ENCODE assay signal across 8 cellular contexts in the genomic region with DNA sequence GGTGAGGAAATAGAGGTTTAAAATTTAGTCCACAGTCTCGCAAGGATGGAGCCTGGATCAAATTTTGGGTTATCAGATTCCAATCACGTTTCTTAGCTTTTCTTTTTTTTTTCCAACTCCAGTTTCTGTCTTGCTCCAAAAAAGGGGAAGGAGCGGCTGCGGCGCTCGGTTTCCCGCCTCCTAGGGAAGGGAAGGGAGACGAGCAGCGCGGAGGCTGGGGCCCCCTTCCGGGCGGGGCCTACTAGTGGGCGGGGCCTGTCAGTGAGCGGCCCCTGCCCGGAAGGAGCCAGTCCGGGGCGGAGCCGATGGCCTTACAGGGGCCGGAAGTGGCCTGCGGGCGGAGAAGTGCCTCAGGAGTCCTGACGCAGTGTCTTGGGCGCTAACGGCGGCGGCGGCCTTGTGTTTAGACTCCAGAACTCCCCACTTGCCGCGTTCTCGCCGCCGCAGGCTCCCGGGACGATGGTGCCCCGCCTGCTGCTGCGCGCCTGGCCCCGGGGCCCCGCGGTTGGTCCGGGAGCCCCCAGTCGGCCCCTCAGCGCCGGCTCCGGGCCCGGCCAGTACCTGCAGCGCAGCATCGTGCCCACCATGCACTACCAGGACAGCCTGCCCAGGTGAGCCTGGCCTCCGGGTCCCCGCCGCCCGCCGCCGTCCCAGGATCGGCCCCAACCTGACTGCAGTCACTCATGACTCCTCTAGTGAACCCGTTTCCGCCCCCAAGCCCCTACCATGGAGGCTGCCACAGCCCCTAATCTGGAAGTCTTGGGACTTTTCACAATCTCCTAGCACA. TPM values are rescaled to one million over a fixed set of nuclear protein-coding genes. Genes with fewer than 3 reads are reported as not detected.
DNase-seq lines count a peak whose midpoint lies in the region; ATAC-seq and TF ChIP-seq lines count a peak whose summit lies in the region.

Gene CPT2, plus strand, starts transcription at position 340 of the 787 bp plus-strand sequence. Its CDS starts 120 bp downstream, at position 460.

- DNase-seq in BE2C: peak; percentile 89
- peak; percentile 95 for DNase-seq in GM19240 (ENCODE audit: insufficient read length, low spot score)
- peak; percentile 69 to 96 for DNase-seq in NCI-H526 (lab: John Stamatoyannopoulos, UW)
- DNase-seq in activated CD4-positive, alpha-beta T cell treated with anti-CD3 and anti-CD28 coated beads for 4 hours: peak; percentile 84 to 87
- DNase-seq in choroid plexus epithelial cell (ENCODE audit: low read depth): peak; percentile 91
- peak; percentile 81 for DNase-seq in kidney glomerular epithelial cell (lab: John Stamatoyannopoulos, UW)
- DNase-seq in stimulated activated CD4-positive, alpha-beta T cell treated with anti-CD3 and anti-CD28 coated beads, Interleukin-15, amount 100 ng/mL, for 48 hours (ENCODE audit: low read depth in 2 of 2): peak; percentile 89 to 90

- no peaks in the 10 kb centered on the region for H3K4me1 ChIP-seq in BE2C

- peak within 1 kb of the TSS; percentile 63 for H3K4me3 ChIP-seq in BE2C (ENCODE audit: low read depth, low read length)
- peak within 1 kb of the TSS; percentile 88 for H3K4me3 ChIP-seq in choroid plexus epithelial cell (ENCODE audit: low read depth, low read length)

- no peaks in the 10 kb centered on the region for H3K9me3 ChIP-seq in BE2C

- no peaks in the 10 kb centered on the region for H3K36me3 ChIP-seq in BE2C

- no peaks in the 10 kb centered on the region for H3K27me3 ChIP-seq in BE2C

- peak; percentile 97 for ATAC-seq in HG03457 (IDR thresholded peaks at IDR 0.05; ENCODE audit: unreplicated experiment)

- no peak for TF ChIP-seq CTCF in BE2C (IDR thresholded peaks at IDR 0.05; ENCODE audit: low read depth, low read length)
- peak; percentile 22 for TF ChIP-seq CTCF in choroid plexus epithelial cell (conservative IDR thresholded peaks at IDR 0.05; ENCODE audit: low read depth, low read length)

RNA-seq across cellular contexts. Expression of gene CPT2, which starts in this region (rescaled TPM):
- polyA plus RNA-seq in BE2C (2012; ENCODE audit: insufficient read depth, insufficient read length, low read depth): 3.5 TPM

Comparison
In these comparisons a context has a peak if more than half of its experiments do, and no peak if none do; other contexts are left out.
1. Peak in every context shown above with its lines: DNase-seq, ATAC-seq and H3K4me3 ChIP-seq.